24 cellular contexts compared by ENCODE assay signal in genomic region chr9:124975131-124975530, GRCh38.
DNase-seq lines count a peak whose midpoint lies in the region; ATAC-seq lines count a peak whose summit lies in the region.
"Had no signal": no experiment of that assay in that cellular context is flagged by ENCODE, and none has a peak within 500 bp of the region (broad histone marks: within the 10 kb centered on the region; RNA-seq: fewer than 3 reads in every experiment).

No MANE protein-coding gene starts in this region.

- no peaks in the 10 kb centered on the region for H3K4me1 Mint-ChIP-seq in effector memory CD8-positive, alpha-beta T cell (ENCODE audit: low read depth in 2 of 2)
- H3K4me1 Mint-ChIP-seq: IgD-negative memory B cell; naive thymus-derived CD8-positive, alpha-beta T cell had no signal

- no peak overlapping the region for H3K9ac ChIP-seq in NT2/D1 (ENCODE audit: insufficient read length, low read depth)
- H3K9ac ChIP-seq: BLaER1 had no signal

- ATAC-seq in effector memory CD8-positive, alpha-beta T cell (replicated peaks): no peak
- no peak for ATAC-seq in HG03432 (IDR thresholded peaks at IDR 0.05; ENCODE audit: unreplicated experiment)
- ATAC-seq: heart left ventricle; naive thymus-derived CD8-positive, alpha-beta T cell; Right ventricle myocardium inferior; sciatic nerve had no signal

- peaks cover 15% of the 10 kb centered on the region for H3K36me3 ChIP-seq in NT2/D1 (ENCODE audit: insufficient read depth, insufficient read length, low read length)
- H3K36me3 ChIP-seq: ovary had no signal

- no peaks in the 10 kb centered on the region for H3K27me3 ChIP-seq in NT2/D1 (ENCODE audit: insufficient read depth, insufficient read length)
- H3K27me3 ChIP-seq: BLaER1, heart left ventricle, ovary, suprapubic skin had no signal

- DNase-seq in ELF-1 (ENCODE audit: low read depth, low spot score) (peak; percentile 4), NT2/D1 (ENCODE audit: low read depth, low spot score) (peak; percentile 59), iris pigment epithelial cell (ENCODE audit: low read depth) (peak; percentile 54), NCI-H1417 (lab: John Stamatoyannopoulos, UW) (no peak), NCI-H1930 (lab: John Stamatoyannopoulos, UW) (no peak), MV-4-11 (lab: John Stamatoyannopoulos, UW) (no peak)
- no peak for DNase-seq in effector memory CD8-positive, alpha-beta T cell
- DNase-seq: activated CD4-positive, alpha-beta T cell treated with anti-CD3 and anti-CD28 coated beads, Interleukin-2, amount 50 U/mL, for 4 hours; amygdala; Caco-2; effector CD8-positive, alpha-beta T cell; heart left ventricle; kidney; naive thymus-derived CD8-positive, alpha-beta T cell; NCI-H146; NCI-H69; ovary; T-helper 1 cell had no signal

- H3K27me3 Mint-ChIP-seq in effector memory CD8-positive, alpha-beta T cell: no peaks in the 10 kb centered on the region
- H3K27me3 Mint-ChIP-seq: IgD-negative memory B cell; naive thymus-derived CD8-positive, alpha-beta T cell had no signal

- no peak overlapping the region for H3K4me3 Mint-ChIP-seq in effector memory CD8-positive, alpha-beta T cell
- H3K4me3 Mint-ChIP-seq: IgD-negative memory B cell; naive thymus-derived CD8-positive, alpha-beta T cell had no signal

- no peaks in the 10 kb centered on the region for H3K9me3 ChIP-seq in NT2/D1 (ENCODE audit: insufficient read depth, low read length)
- H3K9me3 ChIP-seq: BLaER1, Caco-2, heart left ventricle, ovary, suprapubic skin had no signal

- peak overlapping the region; percentile 23 to 52 for H3K27ac Mint-ChIP-seq in effector memory CD8-positive, alpha-beta T cell
- H3K27ac Mint-ChIP-seq: IgD-negative memory B cell had no signal

- peaks cover 23% of the 10 kb centered on the region for H3K36me3 Mint-ChIP-seq in effector memory CD8-positive, alpha-beta T cell (ENCODE audit: insufficient read depth)

- H3K4me1 ChIP-seq in NT2/D1 (ENCODE audit: insufficient read depth, insufficient read length): no peaks in the 10 kb centered on the region
- H3K4me1 ChIP-seq: BLaER1, heart left ventricle, suprapubic skin had no signal

- no peak overlapping the region for H3K4me3 ChIP-seq in NT2/D1 (ENCODE audit: insufficient read length, low read depth)
- H3K4me3 ChIP-seq: BLaER1, heart left ventricle, ovary, suprapubic skin had no signal

- H3K9me3 Mint-ChIP-seq in effector memory CD8-positive, alpha-beta T cell: no peaks in the 10 kb centered on the region
- H3K9me3 Mint-ChIP-seq: IgD-negative memory B cell; naive thymus-derived CD8-positive, alpha-beta T cell had no signal

Comparison
In these comparisons a context has a peak if more than half of its experiments do, and no peak if none do; other contexts are left out.
1. DNase-seq: peak in ELF-1 (single experiment), NT2/D1 (single experiment) and iris pigment epithelial cell (single experiment); none in effector memory CD8-positive, alpha-beta T cell (0 of 3), NCI-H1417 (0 of 3), NCI-H1930 (0 of 2) and MV-4-11 (single experiment).